In genomic region chr1:12309783-12310742, GRCh38 we compare ENCODE assay signal across 1 cellular context.
TF ChIP-seq lines count a peak whose summit lies in the region.

No MANE protein-coding gene starts in this region.

TF ChIP-seq in K562, 482 proteins besides CTCF, POLR2A, EP300 and RAD21 (continued from another document):
- TF ChIP-seq ATF4 (CRISPR knock-in tag; IDR thresholded peaks at IDR 0.05) = peak; percentile 26; the same call in 1 of the 2 replicates
